20 cellular contexts compared by ENCODE assay signal in genomic region chr2:38415023-38415422, GRCh38. TPM values are rescaled to one million over a fixed set of nuclear protein-coding genes. Genes with fewer than 3 reads are reported as not detected.
A peak's percentile ranks its signal among the peaks of the same experiment; 100 is the strongest.
DNase-seq lines count a peak whose midpoint lies in the region; ATAC-seq, FAIRE-seq and TF ChIP-seq lines count a peak whose summit lies in the region.
"Had no signal": no experiment of that assay in that cellular context is flagged by ENCODE, and none has a peak within 500 bp of the region (broad histone marks: within the 10 kb centered on the region; RNA-seq: fewer than 3 reads in every experiment).

No MANE protein-coding gene starts in this region.

- CTCF ChIA-PET in K562 (lab: Yijun Ruan, JAX; ENCODE audit: low intra/inter-chr PET ratio): no interaction called here

- BruUV-seq in K562 (replicated peaks; lab: Mats Ljungman, UMichigan): no TSS peak

- in situ Hi-C loops in K562 (cut with MboI): no loop called here

- no peak overlapping the region for H3K27ac ChIP-seq in K562 (ENCODE audit: extremely low read depth, low read depth, low read length)
- no peak overlapping the region for H3K27ac ChIP-seq in liver (ENCODE audit: low read depth in 1 of 2, low read length in 2 of 2)
- H3K27ac ChIP-seq in suprapubic skin: peak overlapping the region; percentile 34
- H3K27ac ChIP-seq: GM23248 had no signal

- no peaks in the 10 kb centered on the region for H3K4me1 ChIP-seq in K562 (replicated peaks in 1 of 2; ENCODE audit: control insufficient read depth in 2 of 2, insufficient read depth in 2 of 2, low read length in 2 of 2)
- peaks cover 0 to 8% (median 2%) of the 10 kb centered on the region in 4 donors for H3K4me1 ChIP-seq in liver (ENCODE audit: control insufficient read depth in 4 of 4, insufficient read depth in 4 of 4, low read length in 3 of 4)
- H3K4me1 ChIP-seq in suprapubic skin: peaks cover 34% of the 10 kb centered on the region
- H3K4me1 ChIP-seq: BE2C had no signal

- H3K27me3 ChIP-seq in K562 (ENCODE audit: control insufficient read depth in 2 of 2, insufficient read depth in 2 of 2, low read length in 2 of 2): 0 out of 5 replicates have a peak, but pooled peaks cover 0 to 4% of the 10 kb centered on the region in 2 experiments
- no peaks in the 10 kb centered on the region for H3K27me3 ChIP-seq in liver (ENCODE audit: control insufficient read depth in 4 of 4, insufficient read depth in 4 of 4, low read length in 3 of 4)
- no peaks in the 10 kb centered on the region for H3K27me3 ChIP-seq in suprapubic skin
- H3K27me3 ChIP-seq: BE2C had no signal

- TF ChIP-seq RAD21 in K562 (CRISPR knock-in tag; conservative IDR thresholded peaks at IDR 0.05 in 1 of 2, IDR thresholded peaks at IDR 0.05 in 1 of 2) (no peak), liver (IDR thresholded peaks at IDR 0.05) (peak in 1 of 2 donors; percentile 33)

- no peak overlapping the region for H3K4me2 ChIP-seq in K562 (ENCODE audit: insufficient read depth, low read length)

- no peak for TF ChIP-seq POLR2A in K562 (conservative IDR thresholded peaks at IDR 0.05)
- no peak for TF ChIP-seq POLR2A in suprapubic skin (IDR thresholded peaks at IDR 0.05)

- TF ChIP-seq CTCF in K562 (IDR thresholded peaks at IDR 0.05 in 2 of 3, conservative IDR thresholded peaks at IDR 0.05 in 1 of 3; ENCODE audit: insufficient read depth in 2 of 3, low read depth in 1 of 3, low read length in 3 of 3) (no peak), liver (IDR thresholded peaks at IDR 0.05; ENCODE audit: low read depth, low read length, missing input control) (no peak), suprapubic skin (IDR thresholded peaks at IDR 0.05) (no peak)

- intact Hi-C loops in K562 (cut with micrococcal nuclease): no loop called here

- H3K9ac ChIP-seq in K562 (ENCODE audit: insufficient read depth in 1 of 2, low read depth in 2 of 2, low read length in 2 of 2) (no peak overlapping the region), liver (ENCODE audit: low read depth in 1 of 2, low read length in 2 of 2) (no peak overlapping the region)
- H3K9ac ChIP-seq: GM23248 had no signal

- no peaks in the 10 kb centered on the region for H3K9me1 ChIP-seq in K562 (ENCODE audit: control insufficient read depth, insufficient read depth, low read length)

- H3K4me3 ChIP-seq in K562 (no peak overlapping the region), liver (ENCODE audit: low read depth in 1 of 3, low read length in 3 of 3) (no peak overlapping the region), suprapubic skin (no peak overlapping the region)
- H3K4me3 ChIP-seq: GM23248, HAP-1 had no signal

- H2AFZ ChIP-seq in K562 (ENCODE audit: low read depth, low read length): 0 out of 2 replicates have a peak overlapping the region, but pooled peaks have one; percentile 14
- H2AFZ ChIP-seq: GM23248 had no signal

- H4K20me1 ChIP-seq in K562 (replicated peaks; ENCODE audit: control insufficient read depth, insufficient read depth, low read length): no peaks in the 10 kb centered on the region

- H3K36me3 ChIP-seq in K562 (ENCODE audit: control insufficient read depth, insufficient read depth, low read length) (no peaks in the 10 kb centered on the region), liver (ENCODE audit: control insufficient read depth in 4 of 4, insufficient read depth in 3 of 4, low read depth in 1 of 4, low read length in 3 of 4) (no peaks in the 10 kb centered on the region), suprapubic skin (no peaks in the 10 kb centered on the region)
- H3K36me3 ChIP-seq: BE2C, HAP-1 had no signal

- no peak for FAIRE-seq in K562 (lab: Jason Lieb, UNC)
- FAIRE-seq: A204.1, G401.6, GM12891 had no signal

- peaks cover 8% of the 10 kb centered on the region; the same call in 1 of the 2 replicates for H3K9me3 ChIP-seq in K562 (replicated peaks; ENCODE audit: control insufficient read depth, insufficient read depth, low read depth, low read length)
- H3K9me3 ChIP-seq in liver (ENCODE audit: control insufficient read depth in 4 of 4, low read length in 3 of 4): peaks cover 0 to 9% (median 2%) of the 10 kb centered on the region in 4 donors
- no peaks in the 10 kb centered on the region for H3K9me3 ChIP-seq in suprapubic skin
- H3K9me3 ChIP-seq: BE2C had no signal

- POLR2A ChIA-PET in K562 (lab: Yijun Ruan, JAX): no interaction called here

- H3K79me2 ChIP-seq in K562 (ENCODE audit: control insufficient read depth, insufficient read depth, low read length): no peaks in the 10 kb centered on the region

- WGBS in K562 (ENCODE audit: insufficient coverage, low coverage, missing lambda C conversion rate): 5% methylated on average over 3 of the region's 3 CpGs
- 30% methylated on average over 3 of the region's 3 CpGs for WGBS in liver
- 84% methylated on average over 3 of the region's 3 CpGs for WGBS in suprapubic skin

- DNase-seq in K562 (ENCODE audit: extremely low read depth in 1 of 4, low spot score in 3 of 4): no peak
- no peak for DNase-seq in suprapubic skin (ENCODE audit: low spot score in 2 of 2)
- DNase-seq in activated CD8-positive, alpha-beta memory T cell treated with anti-CD3 and anti-CD28 coated beads, Interleukin-2, amount 50 U/mL, for 48 hours: no peak
- DNase-seq in germinal center (ENCODE audit: low spot score): no peak
- DNase-seq: ACHN; BE2C; C1 segment of cervical spinal cord; CD4-positive, CD25-positive, alpha-beta regulatory T cell; CD8-positive, alpha-beta memory T cell; COR-L47; DMS 273 treated with DMSO at 0.1 percent for 48 hours; DMS53; DND-41; GM23248 had no signal

- TF ChIP-seq EP300 in K562 (IDR thresholded peaks at IDR 0.05; ENCODE audit: low read length) (no peak), suprapubic skin (IDR thresholded peaks at IDR 0.05) (no peak)

- no peak; the same call in 2 of the 3 replicates for ATAC-seq in K562
- no peak for ATAC-seq in HG02981 (IDR thresholded peaks at IDR 0.05; ENCODE audit: unreplicated experiment)

TF ChIP-seq in K562, 482 proteins besides CTCF, POLR2A, EP300 and RAD21 (continues in another document):
- TF ChIP-seq HINFP (tag; conservative IDR thresholded peaks at IDR 0.05; ENCODE audit: low read depth): no peak
- TF ChIP-seq ZFP30 (CRISPR knock-in tag; IDR thresholded peaks at IDR 0.05; ENCODE audit: borderline replicate concordance): no peak
- TF ChIP-seq ZFP36 (IDR thresholded peaks at IDR 0.05; ENCODE audit: low read depth, low read length, partially characterized antibody): no peak
- no peak for TF ChIP-seq LEF1 (IDR thresholded peaks at IDR 0.05)

TF ChIP-seq in liver, 16 proteins besides CTCF, POLR2A, EP300 and RAD21:
- peak; percentile 66 for TF ChIP-seq HNF4G (IDR thresholded peaks at IDR 0.05)
- TF ChIP-seq HNF4A (conservative IDR thresholded peaks at IDR 0.05): peak; percentile 81 to 90
- peak; percentile 48 for TF ChIP-seq SP1 (IDR thresholded peaks at IDR 0.05)
- TF ChIP-seq TAF1 (conservative IDR thresholded peaks at IDR 0.05): no peak
- peak; percentile 52 to 59 for TF ChIP-seq RXRA (IDR thresholded peaks at IDR 0.05)

RNA-seq across cellular contexts. Expression of gene ATL2, which starts 38.0 kb away (rescaled TPM):
- total RNA-seq in K562 (2011; cell fraction: chromatin; rRNA removed; ENCODE audit: low replicate concordance): 205 and 381 TPM in 2 replicates
- total RNA-seq in K562 (2011; cell fraction: nucleolus; rRNA removed): 125 and 161 TPM in 2 replicates
- total RNA-seq in K562 (2011; cell fraction: nucleoplasm; rRNA removed): 140 and 164 TPM in 2 replicates
- total RNA-seq in K562 (2014; rRNA removed) (73.3 and 86.1 TPM in 2 replicates), K562 (2014; rRNA removed; fragmentation: Illumina TruSeq; extraction: Trizol) (80.8 and 92.2 TPM in 2 replicates), K562 (2015; rRNA removed; fragmentation: Illumina TruSeq; extraction: Trizol) (66.2 and 70.2 TPM in 2 replicates), K562 (2021) (71.3 and 72.1 TPM in 2 replicates), liver (100 to 1,000 TPM in 1 of 2 donors, 10 to 100 TPM in 1; 66.4 to 163 TPM), suprapubic skin (100 to 1,000 TPM; 144 to 230 (median 170) TPM)
- polyA plus RNA-seq in K562 (2011; rRNA removed) (57.7 and 77.0 TPM in 2 replicates), K562 (2014; fragmentation: Illumina TruSeq; extraction: Trizol) (56.8 and 60.5 TPM in 2 replicates), K562 (2014; fragmentation: Nextera tagmentation; extraction: Ambion mirVana) (10 to 100 TPM; 12.0 to 18.3 TPM), K562 (2014; rRNA removed) (63.0 and 69.3 TPM in 2 replicates), liver (10 to 100 TPM; 21.0 to 25.1 TPM)
- 49.6 and 61.3 TPM in 2 replicates for polyA plus RNA-seq in K562 (2011; cell fraction: cytosol; rRNA removed)
- 98.8 and 112 TPM in 2 replicates for polyA plus RNA-seq in K562 (2011; cell fraction: nucleus; rRNA removed)
- 36.9 and 41.3 TPM in 2 replicates for polyA plus RNA-seq in K562 (2012)
- polyA minus RNA-seq in K562 (2011; rRNA and poly(A)+ RNA removed): 181 and 188 TPM in 2 replicates
- polyA minus RNA-seq in K562 (2011; cell fraction: cytosol; rRNA and poly(A)+ RNA removed): 39.6 and 57.6 TPM in 2 replicates
- 129 and 178 TPM in 2 replicates for polyA minus RNA-seq in K562 (2011; cell fraction: nucleus; rRNA and poly(A)+ RNA removed)
